Comparison of ENCODE assay signal across 24 cellular contexts in genomic region chr5:24712047-24712446, GRCh38.
"Had no signal": no experiment of that assay in that cellular context is flagged by ENCODE, and none has a peak within 500 bp of the region (broad histone marks: within the 10 kb centered on the region; RNA-seq: fewer than 3 reads in every experiment).

No MANE protein-coding gene starts in this region.

- H3K4me1 Mint-ChIP-seq: stimulated activated effector memory CD8-positive, alpha-beta T cell treated with anti-CD3 and anti-CD28 coated beads, Interleukin-12 subunit alpha, Interleukin-12 subunit beta, amount 100 ng/mL, for 72 hours; stimulated activated memory B cell treated with anti-CD40 and anti-IgM and Interleukin-4, amounts not matched to agents 10 μg/mL and 1 μg/mL and 100 μg/mL, for 72 hours; stimulated activated naive B cell treated with anti-CD40 and anti-IgM and Interleukin-4, amounts not matched to agents 10 μg/mL and 1 μg/mL and 100 μg/mL, for 72 hours; stimulated activated naive CD8-positive, alpha-beta T cell treated with anti-CD3 and anti-CD28 coated beads, Interleukin-15, amount 100 ng/mL, for 72 hours had no signal

- ATAC-seq: stimulated activated effector memory CD8-positive, alpha-beta T cell treated with anti-CD3 and anti-CD28 coated beads, Interleukin-12 subunit alpha, Interleukin-12 subunit beta, amount 100 ng/mL, for 72 hours; stimulated activated memory B cell treated with anti-CD40 and anti-IgM and Interleukin-4, amounts not matched to agents 10 μg/mL and 1 μg/mL and 100 μg/mL, for 72 hours; stimulated activated naive B cell treated with anti-CD40 and anti-IgM and Interleukin-4, amounts not matched to agents 10 μg/mL and 1 μg/mL and 100 μg/mL, for 72 hours; stimulated activated naive CD8-positive, alpha-beta T cell treated with anti-CD3 and anti-CD28 coated beads, Interleukin-15, amount 100 ng/mL, for 72 hours; stimulated activated naive CD8-positive, alpha-beta T cell treated with anti-CD3 and anti-CD28 coated beads, Interleukin-15, Interleukin-2, amounts not matched to agents 100 U/mL and 50 U/mL, for 24 hours; upper lobe of right lung had no signal

- H3K27ac Mint-ChIP-seq: stimulated activated effector memory CD8-positive, alpha-beta T cell treated with anti-CD3 and anti-CD28 coated beads, Interleukin-12 subunit alpha, Interleukin-12 subunit beta, amount 100 ng/mL, for 72 hours; stimulated activated memory B cell treated with anti-CD40 and anti-IgM and Interleukin-4, amounts not matched to agents 10 μg/mL and 1 μg/mL and 100 μg/mL, for 72 hours; stimulated activated naive B cell treated with anti-CD40 and anti-IgM and Interleukin-4, amounts not matched to agents 10 μg/mL and 1 μg/mL and 100 μg/mL, for 72 hours; stimulated activated naive CD8-positive, alpha-beta T cell treated with anti-CD3 and anti-CD28 coated beads, Interleukin-15, amount 100 ng/mL, for 72 hours; stimulated activated naive CD8-positive, alpha-beta T cell treated with anti-CD3 and anti-CD28 coated beads, Interleukin-15, Interleukin-2, amounts not matched to agents 100 ng/mL and 50 ng/mL, for 24 hours; type B pancreatic cell had no signal

- H3K27me3 Mint-ChIP-seq: stimulated activated memory B cell treated with anti-CD40 and anti-IgM and Interleukin-4, amounts not matched to agents 10 μg/mL and 1 μg/mL and 100 μg/mL, for 72 hours; stimulated activated naive B cell treated with anti-CD40 and anti-IgM and Interleukin-4, amounts not matched to agents 10 μg/mL and 1 μg/mL and 100 μg/mL, for 72 hours; stimulated activated naive CD8-positive, alpha-beta T cell treated with anti-CD3 and anti-CD28 coated beads, Interleukin-15, amount 100 ng/mL, for 72 hours; stimulated activated naive CD8-positive, alpha-beta T cell treated with anti-CD3 and anti-CD28 coated beads, Interleukin-15, Interleukin-2, amounts not matched to agents 100 ng/mL and 50 ng/mL, for 24 hours; type B pancreatic cell had no signal

- H3K4me3 Mint-ChIP-seq: stimulated activated effector memory CD8-positive, alpha-beta T cell treated with anti-CD3 and anti-CD28 coated beads, Interleukin-12 subunit alpha, Interleukin-12 subunit beta, amount 100 ng/mL, for 72 hours; stimulated activated memory B cell treated with anti-CD40 and anti-IgM and Interleukin-4, amounts not matched to agents 10 μg/mL and 1 μg/mL and 100 μg/mL, for 72 hours; stimulated activated naive B cell treated with anti-CD40 and anti-IgM and Interleukin-4, amounts not matched to agents 10 μg/mL and 1 μg/mL and 100 μg/mL, for 72 hours; stimulated activated naive CD8-positive, alpha-beta T cell treated with anti-CD3 and anti-CD28 coated beads, Interleukin-15, amount 100 ng/mL, for 72 hours; stimulated activated naive CD8-positive, alpha-beta T cell treated with anti-CD3 and anti-CD28 coated beads, Interleukin-15, Interleukin-2, amounts not matched to agents 100 ng/mL and 50 ng/mL, for 24 hours; type B pancreatic cell had no signal

- H3K9me3 Mint-ChIP-seq: type B pancreatic cell had no signal

- DNase-seq: stimulated activated CD4-positive, alpha-beta T cell treated with anti-CD3 and anti-CD28 coated beads, Interleukin-2, amount 100 ng/mL, for 48 hours; stimulated activated CD4-positive, alpha-beta T cell treated with anti-CD3 and anti-CD28 coated beads, Interleukin-4, amount 100 ng/mL, for 1 hour; stimulated activated CD4-positive, alpha-beta T cell treated with anti-CD3 and anti-CD28 coated beads, Interleukin-4, amount 100 ng/mL, for 24 hours; stimulated activated CD4-positive, alpha-beta T cell treated with anti-CD3 and anti-CD28 coated beads, Interleukin-4, amount 100 ng/mL, for 4 hours; stimulated activated CD8-positive, alpha-beta memory T cell treated with anti-CD3 and anti-CD28 coated beads, Interleukin-4, amount 100 ng/mL, for 48 hours; stimulated activated naive B cell treated with anti-CD40 and anti-IgM and Interleukin-4, amounts not matched to agents 10 μg/mL and 1 μg/mL and 100 μg/mL, for 72 hours; stimulated activated naive CD4-positive, alpha-beta T cell; stimulated activated naive CD4-positive, alpha-beta T cell treated with Interleukin-2 at 50 U/mL for 16 hours; stimulated activated naive CD8-positive, alpha-beta T cell treated with anti-CD3 and anti-CD28 coated beads, Interleukin-15, amount 100 ng/mL, for 72 hours; stimulated activated naive CD8-positive, alpha-beta T cell treated with anti-CD3 and anti-CD28 coated beads, Interleukin-15, Interleukin-2, amounts not matched to agents 100 U/mL and 50 U/mL, for 24 hours; stomach; substantia nigra; testis; thyroid gland; tibial artery; transverse colon; trophoblast cell; upper lobe of left lung; upper lobe of right lung; uterus had no signal

- H3K36me3 Mint-ChIP-seq: stimulated activated effector memory CD8-positive, alpha-beta T cell treated with anti-CD3 and anti-CD28 coated beads, Interleukin-12 subunit alpha, Interleukin-12 subunit beta, amount 100 ng/mL, for 72 hours; stimulated activated memory B cell treated with anti-CD40 and anti-IgM and Interleukin-4, amounts not matched to agents 10 μg/mL and 1 μg/mL and 100 μg/mL, for 72 hours; stimulated activated naive B cell treated with anti-CD40 and anti-IgM and Interleukin-4, amounts not matched to agents 10 μg/mL and 1 μg/mL and 100 μg/mL, for 72 hours; type B pancreatic cell had no signal
